ENCODE assay signal across 11 cellular contexts in genomic region chr17:65023791-65024190, GRCh38. TPM values are rescaled to one million over a fixed set of nuclear protein-coding genes. Genes with fewer than 3 reads are reported as not detected.
DNase-seq lines count a peak whose midpoint lies in the region; ATAC-seq and TF ChIP-seq lines count a peak whose summit lies in the region.
"Had no signal": no experiment of that assay in that cellular context is flagged by ENCODE, and none has a peak within 500 bp of the region (broad histone marks: within the 10 kb centered on the region; RNA-seq: fewer than 3 reads in every experiment).

No MANE protein-coding gene starts in this region.

- no peaks in the 10 kb centered on the region for H3K36me3 Mint-ChIP-seq in IgD-negative memory B cell
- peaks cover 46% of the 10 kb centered on the region for H3K36me3 Mint-ChIP-seq in brain

- peak overlapping the region; percentile 61 for H3K27ac ChIP-seq in psoas muscle

- peak overlapping the region; percentile 16 to 86 (median 58) for H3K27ac Mint-ChIP-seq in IgD-negative memory B cell
- H3K27ac Mint-ChIP-seq in brain: peak overlapping the region in 4 of 5 experiments; percentile 26 to 87 (median 52)

- peaks cover 62% of the 10 kb centered on the region for H3K4me1 ChIP-seq in psoas muscle

- H3K4me3 ChIP-seq in psoas muscle: no peak overlapping the region

- no peaks in the 10 kb centered on the region for H3K27me3 ChIP-seq in psoas muscle (ENCODE audit: insufficient read depth in 3 of 3, low read length in 2 of 3)

- H3K36me3 ChIP-seq in psoas muscle (ENCODE audit: insufficient read depth in 1 of 2, low read depth in 1 of 2): no peaks in the 10 kb centered on the region

- TF ChIP-seq CTCF in brain (conservative IDR thresholded peaks at IDR 0.05): no peak
- TF ChIP-seq CTCF in psoas muscle (IDR thresholded peaks at IDR 0.05): no peak

- WGBS in psoas muscle, 3 donors: 64 to 73% (median 70%) methylated on average over 5 of the region's 5 CpGs

- peak in 3 of 4 donors; percentile 26 to 38 (median 33) for ATAC-seq in psoas muscle
- ATAC-seq: Right ventricle myocardium inferior had no signal

- H3K9me3 ChIP-seq in psoas muscle: no peaks in the 10 kb centered on the region

- H3K4me1 Mint-ChIP-seq in IgD-negative memory B cell (peaks cover 54 to 64% (median 55%) of the 10 kb centered on the region in 3 donors), brain (peaks cover 61% of the 10 kb centered on the region)

- intact Hi-C loops in psoas muscle (cut with DNase I): no loop called here

- H3K27me3 Mint-ChIP-seq in IgD-negative memory B cell (no peaks in the 10 kb centered on the region), brain (no peaks in the 10 kb centered on the region)

- H3K4me3 Mint-ChIP-seq in IgD-negative memory B cell (peak overlapping the region; percentile 12 to 82 (median 48)), brain (peak overlapping the region in 4 of 5 experiments; percentile 13 to 54 (median 23))

- H3K9me3 Mint-ChIP-seq in IgD-negative memory B cell (no peaks in the 10 kb centered on the region), brain (peaks cover 0 to 3% (median 0%) of the 10 kb centered on the region in 5 experiments)

- DNase-seq in NCI-H524 (lab: John Stamatoyannopoulos, UW) (peak; percentile 21 to 34), NCI-H524 treated with DMSO at 0.1 percent for 48 hours (lab: John Stamatoyannopoulos, UW) (no peak), psoas muscle (peak in 1 of 2 donors; percentile 50), NCI-H1417 (lab: John Stamatoyannopoulos, UW) (no peak), RKO (ENCODE audit: low spot score) (no peak), HK-2 (ENCODE audit: unreplicated experiment) (no peak)
- DNase-seq: amygdala, NCI-H1417 treated with DMSO at 0.1 percent for 48 hours had no signal

RNA-seq across cellular contexts. Expression of gene GNA13, which starts 32.7 kb away (rescaled TPM):
- polyA plus RNA-seq in IgD-negative memory B cell: 37.3 TPM
- polyA plus RNA-seq in brain (ENCODE audit: insufficient read depth, low read depth, low replicate concordance): 24.1 TPM
- total RNA-seq in psoas muscle: 10 to 100 TPM; 34.2 to 85.5 (median 50.4) TPM
- polyA plus RNA-seq in psoas muscle: 10 to 100 TPM; 32.7 to 67.2 (median 38.1) TPM

Comparison
In these comparisons a context has a peak if more than half of its experiments do, and no peak if none do; other contexts are left out.
1. DNase-seq: peak in NCI-H524 (2 of 2); none in NCI-H524 treated with DMSO at 0.1 percent for 48 hours (single experiment), NCI-H1417 (0 of 3), RKO (single experiment) and HK-2 (single experiment).